18 cellular contexts compared by ENCODE assay signal in the genomic region with DNA sequence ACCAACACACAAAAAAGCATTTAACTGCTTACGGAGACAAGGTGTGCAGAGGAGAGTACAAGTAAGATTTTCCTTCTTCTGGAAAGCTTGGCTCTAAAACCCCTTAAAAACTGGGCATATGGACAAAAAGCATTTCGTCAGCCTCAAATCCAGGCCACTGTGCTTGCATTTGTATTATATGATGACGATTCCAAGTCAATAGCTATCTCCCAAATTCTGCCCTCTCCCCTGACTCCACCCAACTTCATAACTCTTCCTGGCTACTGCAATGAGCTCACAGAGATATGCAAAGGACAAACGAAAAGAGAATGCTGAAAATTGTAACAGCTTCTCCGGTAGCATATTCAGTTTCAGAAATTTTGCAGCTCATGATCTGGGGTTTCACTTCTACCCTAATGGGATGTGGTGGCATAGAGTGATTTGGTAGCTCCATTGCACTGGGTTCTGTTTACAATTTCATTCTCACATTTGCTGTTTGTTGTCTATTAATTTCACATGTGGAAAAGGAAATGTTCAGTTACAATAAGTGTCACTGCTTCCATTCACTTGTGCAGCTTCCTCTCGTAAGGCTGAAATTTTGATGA. TPM values are rescaled to one million over a fixed set of nuclear protein-coding genes. Genes with fewer than 3 reads are reported as not detected.
"Had no signal": no experiment of that assay in that cellular context is flagged by ENCODE, and none has a peak within 500 bp of the region (broad histone marks: within the 10 kb centered on the region; RNA-seq: fewer than 3 reads in every experiment).

No MANE protein-coding gene starts in this region.

- DNase-seq: activated CD4-positive, alpha-beta T cell treated with anti-CD3 and anti-CD28 coated beads, Interleukin-2, amount 50 U/mL, for 48 hours; activated CD8-positive, alpha-beta memory T cell treated with anti-CD3 and anti-CD28 coated beads, Interleukin-2, amount 10 ng/mL, durations not matched to agents 7 days and 5 days; activated effector memory CD4-positive, alpha-beta T cell treated with Interleukin-2 at 50 U/mL for 16 hours; activated naive CD4-positive, alpha-beta T cell treated with anti-CD3 and anti-CD28 coated beads, Interleukin-2, amount 50 U/mL, for 16 hours; activated T-cell treated with anti-CD3 and anti-CD28 coated beads, Interleukin-2, amount 50 U/mL, for 24 hours; foreskin keratinocyte; mesendoderm; posterior cingulate gyrus; stimulated activated CD4-positive, alpha-beta T cell treated with anti-CD3 and anti-CD28 coated beads, Interleukin-15, amount 100 ng/mL, for 24 hours; stimulated activated CD4-positive, alpha-beta T cell treated with anti-CD3 and anti-CD28 coated beads, Interleukin-4, amount 100 ng/mL, for 1 hour; stimulated activated naive CD4-positive, alpha-beta T cell; T1000; tibial artery had no signal

- H3K9me3 Mint-ChIP-seq: activated T-cell treated with anti-CD3 and anti-CD28 coated beads, Interleukin-2, amount 50 U/mL, for 24 hours; natural killer cell treated with Interleukin-12 subunit alpha and Interleukin-12 subunit beta and Interleukin-15 and Interleukin-18, amount 100 ng/mL, for 72 hours had no signal

- ATAC-seq: activated CD8-positive, alpha-beta memory T cell treated with anti-CD3 and anti-CD28 coated beads, Interleukin-2, amount 10 ng/mL, durations not matched to agents 7 days and 5 days; esophagus mucosa; foreskin keratinocyte; natural killer cell treated with Interleukin-12 subunit alpha and Interleukin-12 subunit beta and Interleukin-15 and Interleukin-18, amount 100 ng/mL, for 72 hours had no signal

- H3K4me1 ChIP-seq: foreskin keratinocyte, tibial artery, vagina had no signal

- H3K27ac ChIP-seq: foreskin keratinocyte, skin epidermis, tibial artery, vagina had no signal

- H3K4me1 Mint-ChIP-seq: activated CD8-positive, alpha-beta memory T cell treated with anti-CD3 and anti-CD28 coated beads, Interleukin-2, amount 10 ng/mL, durations not matched to agents 7 days and 5 days had no signal

- H3K27me3 Mint-ChIP-seq: activated CD8-positive, alpha-beta memory T cell treated with anti-CD3 and anti-CD28 coated beads, Interleukin-2, amount 10 ng/mL, durations not matched to agents 7 days and 5 days; activated T-cell treated with anti-CD3 and anti-CD28 coated beads, Interleukin-2, amount 50 U/mL, for 24 hours; natural killer cell treated with Interleukin-12 subunit alpha and Interleukin-12 subunit beta and Interleukin-15 and Interleukin-18, amount 100 ng/mL, for 72 hours had no signal

- H3K9me3 ChIP-seq: tibial artery, vagina had no signal

- H3K27ac Mint-ChIP-seq: activated CD8-positive, alpha-beta memory T cell treated with anti-CD3 and anti-CD28 coated beads, Interleukin-2, amount 10 ng/mL, durations not matched to agents 7 days and 5 days; activated T-cell treated with anti-CD3 and anti-CD28 coated beads, Interleukin-2, amount 50 U/mL, for 24 hours; natural killer cell treated with Interleukin-12 subunit alpha and Interleukin-12 subunit beta and Interleukin-15 and Interleukin-18, amount 100 ng/mL, for 72 hours had no signal

- H3K4me3 ChIP-seq: skin epidermis, tibial artery, vagina had no signal

- H3K27me3 ChIP-seq: foreskin keratinocyte, tibial artery, vagina had no signal

- H3K4me3 Mint-ChIP-seq: activated CD8-positive, alpha-beta memory T cell treated with anti-CD3 and anti-CD28 coated beads, Interleukin-2, amount 10 ng/mL, durations not matched to agents 7 days and 5 days; activated T-cell treated with anti-CD3 and anti-CD28 coated beads, Interleukin-2, amount 50 U/mL, for 24 hours; natural killer cell treated with Interleukin-12 subunit alpha and Interleukin-12 subunit beta and Interleukin-15 and Interleukin-18, amount 100 ng/mL, for 72 hours had no signal

RNA-seq across cellular contexts. Expression of a gene that starts 45.6 kb away (rescaled TPM):
- total RNA-seq: bronchial epithelial cell, foreskin keratinocyte, vagina had no signal
